In genomic region chr22:28955817-28956216, GRCh38 we compare ENCODE assay signal across 1 cellular context.
TF ChIP-seq lines count a peak whose summit lies in the region.

No MANE protein-coding gene starts in this region.

TF ChIP-seq in GM12878, 131 proteins besides CTCF, POLR2A, EP300 and RAD21 (continued from another document):
- TF ChIP-seq MTA2 (IDR thresholded peaks at IDR 0.05; ENCODE audit: low read depth) (peak; percentile 86), PAX8 (IDR thresholded peaks at IDR 0.05) (no peak), ZNF274 (IDR thresholded peaks at IDR 0.05; ENCODE audit: insufficient read depth, insufficient read length) (no peak), RBBP5 (conservative IDR thresholded peaks at IDR 0.05) (no peak), MEF2B (IDR thresholded peaks at IDR 0.05; ENCODE audit: partially characterized antibody, poor library complexity, severe bottlenecking) (peak; percentile 19), ZNF24 (IDR thresholded peaks at IDR 0.05) (no peak), CBFB (IDR thresholded peaks at IDR 0.05; ENCODE audit: low read depth) (peak; percentile 93), SKIL (IDR thresholded peaks at IDR 0.05; ENCODE audit: low read depth, poor library complexity, severe bottlenecking) (peak; percentile 88), FOXK2 (IDR thresholded peaks at IDR 0.05) (no peak), FOS (IDR thresholded peaks at IDR 0.05; ENCODE audit: borderline replicate concordance, extremely low read depth, insufficient read length) (no peak), TCF3 (IDR thresholded peaks at IDR 0.05; ENCODE audit: borderline replicate concordance, insufficient read depth, low read depth, low read length) (0 out of 2 replicates have a peak, but pooled peaks have one; percentile 64), BCL11A (IDR thresholded peaks at IDR 0.05; ENCODE audit: low read depth, low read length) (peak; percentile 80), SP1 (IDR thresholded peaks at IDR 0.05; ENCODE audit: low read depth, low read length) (peak; percentile 49), GATAD2B (conservative IDR thresholded peaks at IDR 0.05; ENCODE audit: low read depth) (0 out of 2 replicates have a peak, but pooled peaks have one; percentile 64), KDM1A (IDR thresholded peaks at IDR 0.05; ENCODE audit: borderline replicate concordance) (no peak), SREBF1 (IDR thresholded peaks at IDR 0.05; ENCODE audit: low read length) (no peak), STAT3 (IDR thresholded peaks at IDR 0.05; ENCODE audit: low read depth, low read length) (no peak), ATF2 (IDR thresholded peaks at IDR 0.05; ENCODE audit: low read length) (peak; percentile 52; the same call in 1 of the 2 replicates)
